In genomic region chr5:81189875-81190467, GRCh38 we compare ENCODE assay signal across 22 cellular contexts. TPM values are rescaled to one million over a fixed set of nuclear protein-coding genes. Genes with fewer than 3 reads are reported as not detected.
"Had no signal": no experiment of that assay in that cellular context is flagged by ENCODE, and none has a peak within 500 bp of the region (broad histone marks: within the 10 kb centered on the region; RNA-seq: fewer than 3 reads in every experiment).

No MANE protein-coding gene starts in this region.

- H3K9me3 ChIP-seq: adrenal gland, breast epithelium, esophagus muscularis mucosa, tibial nerve, vagina had no signal

- ATAC-seq: activated naive CD4-positive, alpha-beta T cell treated with anti-CD3 and anti-CD28 coated beads, Interleukin-2, amount 50 U/mL, for 72 hours; activated T-cell treated with anti-CD3 and anti-CD28 coated beads, Interleukin-2, amount 50 U/mL, for 72 hours; naive thymus-derived CD8-positive, alpha-beta T cell; T-cell had no signal

- H3K27ac ChIP-seq: adrenal gland, breast epithelium, esophagus muscularis mucosa, SK-N-MC, vagina, VCaP had no signal

- H3K4me1 ChIP-seq: breast epithelium had no signal

- DNase-seq: activated CD4-positive, alpha-beta T cell treated with anti-CD3 and anti-CD28 coated beads, Interleukin-2, amount 50 U/mL, for 1 hour; activated CD4-positive, CD25-positive, alpha-beta regulatory T cell treated with anti-CD3 and anti-CD28 coated beads, Interleukin-2, amount 50 U/mL, for 72 hours; activated CD8-positive, alpha-beta memory T cell treated with anti-CD3 and anti-CD28 coated beads, Interleukin-2, amount 50 U/mL, for 4 hours; activated effector memory CD4-positive, alpha-beta T cell treated with anti-CD3 and anti-CD28 coated beads, Interleukin-2, amount 50 U/mL, for 16 hours; activated T-cell treated with anti-CD3 and anti-CD28 coated beads, Interleukin-2, amount 50 U/mL, for 72 hours; adrenal gland; effector CD8-positive, alpha-beta T cell; kidney; mesendoderm; naive thymus-derived CD8-positive, alpha-beta T cell; stimulated activated CD8-positive, alpha-beta memory T cell treated with anti-CD3 and anti-CD28 coated beads, Interleukin-4, amount 100 ng/mL, for 48 hours; stimulated activated naive CD4-positive, alpha-beta T cell treated with Interleukin-2 at 50 U/mL for 16 hours; T-cell had no signal

- H3K36me3 ChIP-seq: adrenal gland, breast epithelium, esophagus muscularis mucosa, tibial nerve, vagina had no signal

- H3K4me3 ChIP-seq: adrenal gland, breast epithelium, esophagus muscularis mucosa, SK-N-MC, tibial nerve, vagina had no signal

- H3K27me3 ChIP-seq: adrenal gland, breast epithelium, tibial nerve, vagina had no signal

RNA-seq across cellular contexts. Expression of gene CKMT2, which starts 43.2 kb away (rescaled TPM):
- total RNA-seq: activated T-cell treated with anti-CD3 and anti-CD28 coated beads, Interleukin-2, amount 50 U/mL, for 72 hours; endothelial cell of umbilical vein; glomerular endothelial cell had no signal
